ENCODE assay signal across 1 cellular context in the genomic region with DNA sequence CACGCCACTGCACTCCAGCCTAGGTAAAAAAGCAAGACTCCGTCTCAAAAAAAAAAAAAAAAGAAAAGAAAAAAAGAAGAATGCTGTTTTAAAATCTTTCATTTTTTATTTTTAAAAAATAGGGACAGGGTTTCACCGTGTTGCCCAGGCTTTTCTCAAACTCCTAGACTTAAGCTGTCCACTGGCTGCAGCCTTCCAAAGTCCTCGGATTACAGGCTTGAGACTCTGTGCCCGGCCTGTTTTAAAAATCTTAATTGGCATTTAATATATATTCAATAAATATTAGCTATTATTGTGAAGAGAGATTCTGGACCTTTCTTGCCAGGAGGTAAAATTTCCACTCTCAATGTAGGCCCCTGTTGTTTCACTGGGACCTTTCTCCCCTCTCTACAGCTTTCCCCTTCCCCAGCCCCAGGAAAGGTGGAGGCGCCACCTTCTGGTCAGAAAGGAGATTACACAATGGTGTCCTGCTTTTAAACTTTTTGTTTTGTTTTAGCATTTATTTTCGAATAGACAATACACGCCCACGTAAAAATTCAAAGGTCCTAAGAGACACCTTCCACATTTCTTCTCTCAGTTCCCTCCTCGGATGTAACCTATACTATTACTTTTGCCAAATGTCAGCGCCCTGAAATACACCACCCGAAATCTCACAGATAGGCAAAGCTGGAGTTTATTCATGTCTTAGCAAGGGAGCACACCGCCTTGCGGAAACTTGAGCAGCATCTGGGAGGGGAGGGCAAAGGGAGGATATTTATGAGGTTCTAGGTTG.
TF ChIP-seq lines count a peak whose summit lies in the region.

No MANE protein-coding gene starts in this region.

TF ChIP-seq in neural cell, 6 proteins besides CTCF, POLR2A, EP300 and RAD21:
- peak; percentile 85 for TF ChIP-seq SMC3 (conservative IDR thresholded peaks at IDR 0.05; ENCODE audit: poor library complexity)
- TF ChIP-seq MXI1 (conservative IDR thresholded peaks at IDR 0.05; ENCODE audit: poor library complexity, severe bottlenecking): no peak
